ENCODE assay signal across 8 cellular contexts in the genomic region with DNA sequence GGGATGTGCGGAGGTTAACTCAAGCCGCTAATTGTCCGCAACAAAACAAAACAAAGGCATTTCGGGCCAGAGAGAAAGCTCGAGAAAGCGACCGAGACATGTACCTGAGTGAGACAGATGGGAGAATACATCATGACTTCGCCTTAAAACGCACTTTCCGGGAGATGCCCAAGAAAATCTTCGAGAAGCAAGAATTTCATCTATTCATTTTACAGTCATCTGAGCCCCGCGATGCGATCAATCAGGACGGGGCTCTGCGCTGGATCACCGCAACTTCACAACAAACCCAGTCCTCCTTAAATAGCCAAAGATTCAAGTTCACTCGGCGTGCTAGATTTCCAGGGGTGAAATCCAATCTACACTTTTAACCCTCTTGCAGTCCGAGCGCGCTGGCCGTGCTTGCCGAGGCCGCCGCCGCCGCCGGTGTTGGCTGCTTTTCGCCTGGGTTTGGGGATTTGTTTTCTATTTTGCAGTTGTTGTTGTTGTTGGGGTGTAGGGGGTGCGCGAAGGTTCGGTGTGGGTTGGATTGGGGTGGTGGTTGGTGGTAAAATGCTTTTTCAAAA. TPM values are rescaled to one million over a fixed set of nuclear protein-coding genes. Genes with fewer than 3 reads are reported as not detected.
DNase-seq lines count a peak whose midpoint lies in the region; ATAC-seq and TF ChIP-seq lines count a peak whose summit lies in the region.

No MANE protein-coding gene starts in this region.

- H3K27me3 ChIP-seq in smooth muscle cell (ENCODE audit: low read depth): peaks cover 35% of the 10 kb centered on the region

- no peaks in the 10 kb centered on the region for H4K20me1 ChIP-seq in smooth muscle cell (ENCODE audit: low read depth)

- H3K9me3 ChIP-seq in smooth muscle cell (replicated peaks; ENCODE audit: low read depth): no peaks in the 10 kb centered on the region

- H3K4me1 ChIP-seq in smooth muscle cell (ENCODE audit: low read depth): peaks cover 12% of the 10 kb centered on the region

- in situ Hi-C loops in astrocyte of the cerebellum (cut with HindIII; ENCODE audit: low sequenced_read_pairs): no loop called here

- peak overlapping the region; percentile 95 for H3K4me3 ChIP-seq in astrocyte of the cerebellum (ENCODE audit: low read depth, low read length)
- H3K4me3 ChIP-seq in smooth muscle cell: peak overlapping the region; percentile 81

- peak overlapping the region; percentile 95 for H2AFZ ChIP-seq in smooth muscle cell (ENCODE audit: low read depth)

- H3F3A ChIP-seq in smooth muscle cell (ENCODE audit: low read depth): no peaks in the 10 kb centered on the region

- no peaks in the 10 kb centered on the region for H3K79me2 ChIP-seq in smooth muscle cell (ENCODE audit: low read depth)

- no peak overlapping the region for H3K27ac ChIP-seq in smooth muscle cell (ENCODE audit: low read depth)

- H3K4me2 ChIP-seq in smooth muscle cell: peak overlapping the region; percentile 98

- peak overlapping the region; percentile 21 for H3K9ac ChIP-seq in smooth muscle cell (ENCODE audit: low read depth)

- no peak for ATAC-seq in HG03135 (IDR thresholded peaks at IDR 0.05; ENCODE audit: unreplicated experiment)

- WGBS in smooth muscle cell (ENCODE audit: low lambda C conversion rate): under 1% methylated on average over 33 of the region's 33 CpGs

- H3K36me3 ChIP-seq in smooth muscle cell (ENCODE audit: low read depth): no peaks in the 10 kb centered on the region

- no peak for TF ChIP-seq CTCF in astrocyte of the cerebellum (IDR thresholded peaks at IDR 0.05; ENCODE audit: low read depth, low read length, missing control alignments)
- no peak for TF ChIP-seq CTCF in smooth muscle cell (IDR thresholded peaks at IDR 0.05; ENCODE audit: borderline replicate concordance, insufficient read depth, poor library complexity, severe bottlenecking)

- peak; percentile 53 for DNase-seq in Daoy (ENCODE audit: low read depth)
- DNase-seq in NCI-H146 treated with DMSO at 0.1 percent for 48 hours (lab: John Stamatoyannopoulos, UW; ENCODE audit: unreplicated experiment): peak; percentile 56
- no peak for DNase-seq in astrocyte of the cerebellum (ENCODE audit: low read depth)
- peak; percentile 18 for DNase-seq in iPS-NIHi11 (ENCODE audit: low spot score)
- no peak for DNase-seq in smooth muscle cell (lab: John Stamatoyannopoulos, UW; ENCODE audit: unreplicated experiment)
- no peak for DNase-seq in cortex of kidney (lab: John Stamatoyannopoulos, UW)
- no peak for DNase-seq in NOMO-1 treated with dmso at 0.1 percent for 144 hours (lab: John Stamatoyannopoulos, UW; ENCODE audit: unreplicated experiment)

RNA-seq across cellular contexts. Expression of gene NFIB, which starts 0.5 kb away (rescaled TPM):
- 16.5 and 19.4 TPM in 2 replicates for total RNA-seq in Daoy (2014; rRNA removed; shearing (Covaris generic))
- 1.7 and 2.3 TPM in 2 replicates for total RNA-seq in smooth muscle cell
- 0.58 and 0.93 TPM in 2 replicates for polyA plus RNA-seq in smooth muscle cell

Comparison
In these comparisons a context has a peak if more than half of its experiments do, and no peak if none do; other contexts are left out.
1. DNase-seq: peak in Daoy (single experiment), NCI-H146 treated with DMSO at 0.1 percent for 48 hours (single experiment) and iPS-NIHi11 (single experiment); none in astrocyte of the cerebellum (single experiment), smooth muscle cell (single experiment), cortex of kidney (single experiment) and NOMO-1 treated with dmso at 0.1 percent for 144 hours (single experiment).